In the genomic region with DNA sequence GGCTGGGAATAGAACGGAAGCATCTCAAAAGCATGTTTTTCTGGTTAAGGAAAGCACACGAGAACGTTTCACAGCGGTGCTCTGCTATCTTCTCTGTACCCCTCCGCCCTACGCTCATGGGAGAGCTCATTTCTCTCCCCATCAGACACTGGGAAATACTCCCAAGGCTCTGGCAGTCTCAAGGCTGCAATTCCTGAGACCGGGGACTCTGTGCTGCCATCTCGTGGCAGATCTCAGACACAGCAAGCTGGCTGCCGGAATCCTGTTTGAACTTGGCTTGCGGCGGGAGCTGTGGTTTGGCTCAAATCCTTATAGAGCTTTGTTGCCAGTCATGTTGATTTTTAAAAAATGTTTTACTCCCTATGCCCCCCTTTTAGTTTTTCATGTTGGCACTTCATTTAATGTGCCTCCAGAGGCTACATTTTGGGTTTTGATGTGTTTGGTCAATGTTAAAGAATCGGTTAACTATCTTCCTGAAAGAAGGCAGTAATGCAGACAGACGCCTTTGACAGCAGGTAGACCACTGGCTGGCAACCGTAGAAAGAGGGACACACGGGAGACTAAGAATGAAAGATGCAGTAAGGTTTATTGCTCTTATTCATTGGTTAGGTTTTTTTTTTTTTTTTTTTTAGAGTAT, we compare ENCODE assay signal across 1 cellular context.
TF ChIP-seq lines count a peak whose summit lies in the region.

No MANE protein-coding gene starts in this region.

TF ChIP-seq in H1, 55 proteins besides CTCF, POLR2A, EP300 and RAD21:
- TF ChIP-seq, protein P1, sequence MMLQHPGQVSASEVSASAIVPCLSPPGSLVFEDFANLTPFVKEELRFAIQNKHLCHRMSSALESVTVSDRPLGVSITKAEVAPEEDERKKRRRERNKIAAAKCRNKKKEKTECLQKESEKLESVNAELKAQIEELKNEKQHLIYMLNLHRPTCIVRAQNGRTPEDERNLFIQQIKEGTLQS (IDR thresholded peaks at IDR 0.05; ENCODE audit: insufficient read depth, low read depth, low read length), result no peak
- TF ChIP-seq RFX5 (IDR thresholded peaks at IDR 0.05; ENCODE audit: borderline replicate concordance, low read depth, low read length) (no peak), CHD2 (IDR thresholded peaks at IDR 0.05; ENCODE audit: low read length) (peak; percentile 70), TEAD4 (IDR thresholded peaks at IDR 0.05; ENCODE audit: low read depth, low read length) (peak; percentile 47; the same call in 1 of the 2 replicates), SIN3A (conservative IDR thresholded peaks at IDR 0.05 in 1 of 2, IDR thresholded peaks at IDR 0.05 in 1 of 2; ENCODE audit: low read depth in 1 of 2, low read length in 2 of 2) (no peak), KDM1A (IDR thresholded peaks at IDR 0.05; ENCODE audit: borderline replicate concordance, low read length) (no peak)
- TF ChIP-seq, protein P2, sequence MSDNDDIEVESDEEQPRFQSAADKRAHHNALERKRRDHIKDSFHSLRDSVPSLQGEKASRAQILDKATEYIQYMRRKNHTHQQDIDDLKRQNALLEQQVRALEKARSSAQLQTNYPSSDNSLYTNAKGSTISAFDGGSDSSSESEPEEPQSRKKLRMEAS (IDR thresholded peaks at IDR 0.05), result peak; percentile 15; the same call in 1 of the 2 replicates
TF ChIP-seq in H1: peak in this region for 3.
